ENCODE assay signal across 10 cellular contexts in genomic region chr6:6694368-6694780, GRCh38.
DNase-seq lines count a peak whose midpoint lies in the region; ATAC-seq and TF ChIP-seq lines count a peak whose summit lies in the region.
"Had no signal": no experiment of that assay in that cellular context is flagged by ENCODE, and none has a peak within 500 bp of the region (broad histone marks: within the 10 kb centered on the region; RNA-seq: fewer than 3 reads in every experiment).

No MANE protein-coding gene starts in this region.

- no peaks in the 10 kb centered on the region for H3F3A ChIP-seq in OCI-LY1 (ENCODE audit: insufficient read depth, low read length)

- no peak overlapping the region for H3K27ac Mint-ChIP-seq in glutamatergic neuron (ENCODE audit: unreplicated experiment)
- H3K27ac Mint-ChIP-seq: activated T-helper 2 cell treated with anti-CD3 and anti-CD28 coated beads, Interferon-gamma antibody, Interleukin-2, Interleukin-4, amounts not matched to agents 10 μg/mL and 5 μg/mL and 100 μg/mL, durations not matched to agents 14 hours and 24 hours and 36 hours had no signal

- H3K27me3 ChIP-seq in OCI-LY1 (ENCODE audit: insufficient read depth, low read length) (peaks cover 4% of the 10 kb centered on the region; the same call in 1 of the 2 replicates), skeletal muscle tissue (ENCODE audit: control insufficient read depth in 3 of 3, insufficient read depth in 3 of 3, low read length in 3 of 3) (no peaks in the 10 kb centered on the region), testis (no peaks in the 10 kb centered on the region)

- DNase-seq in glutamatergic neuron (no peak), testis (no peak)
- DNase-seq: NCI-H345, T-helper 9 cell had no signal

- H3K4me1 Mint-ChIP-seq in glutamatergic neuron (ENCODE audit: low read depth, unreplicated experiment) = peaks cover 15% of the 10 kb centered on the region

- H3K9me2 ChIP-seq in OCI-LY1 (ENCODE audit: low read depth, low read length) = no peaks in the 10 kb centered on the region

- H3K36me3 Mint-ChIP-seq in glutamatergic neuron (ENCODE audit: unreplicated experiment) = no peaks in the 10 kb centered on the region

- H2AFZ ChIP-seq in OCI-LY1 (ENCODE audit: low read length) = no peak overlapping the region

- WGBS in testis, 2 donors = 68 to 76% methylated on average over 5 to 6 of the region's 6 CpGs

- H3K4me1 ChIP-seq in OCI-LY1 (ENCODE audit: insufficient read depth, low read length, severe bottlenecking) (peaks cover under 1% of the 10 kb centered on the region), skeletal muscle tissue (ENCODE audit: control insufficient read depth in 3 of 3, insufficient read depth in 3 of 3, low read length in 3 of 3) (peaks cover 30 to 36% (median 34%) of the 10 kb centered on the region in 3 donors), testis (peaks cover 27% of the 10 kb centered on the region)

- peak overlapping the region; percentile 28 for H3K4me3 Mint-ChIP-seq in glutamatergic neuron (ENCODE audit: unreplicated experiment)

- H3K9me3 Mint-ChIP-seq in glutamatergic neuron (ENCODE audit: unreplicated experiment) = peaks cover 9% of the 10 kb centered on the region

- H3K27me3 Mint-ChIP-seq in glutamatergic neuron (ENCODE audit: unreplicated experiment) = no peaks in the 10 kb centered on the region

- no peak overlapping the region for H3K4me2 ChIP-seq in OCI-LY1 (ENCODE audit: low read length)

- H3K9me3 ChIP-seq in OCI-LY1 (ENCODE audit: low read length) = peaks cover 9% of the 10 kb centered on the region
- H3K9me3 ChIP-seq in skeletal muscle tissue (ENCODE audit: control insufficient read depth in 3 of 3, low read length in 3 of 3) = peaks cover 0 to 6% (median 1%) of the 10 kb centered on the region in 3 donors
- H3K9me3 ChIP-seq in testis = no peaks in the 10 kb centered on the region

- H3K36me3 ChIP-seq in OCI-LY1 (ENCODE audit: insufficient read depth, low read length) (no peaks in the 10 kb centered on the region; the same call in 1 of the 2 replicates), skeletal muscle tissue (ENCODE audit: control insufficient read depth in 3 of 3, insufficient read depth in 3 of 3, low read length in 3 of 3) (no peaks in the 10 kb centered on the region), testis (ENCODE audit: low read depth, missing control alignments) (no peaks in the 10 kb centered on the region)

- no peak for TF ChIP-seq POLR2A in testis (IDR thresholded peaks at IDR 0.05)

- H3K4me3 ChIP-seq in GM12875 (ENCODE audit: low read depth, low read length) (no peak overlapping the region), OCI-LY1 (ENCODE audit: low read depth, low read length, poor library complexity, severe bottlenecking) (no peak overlapping the region), skeletal muscle tissue (ENCODE audit: low read length in 3 of 3) (no peak overlapping the region), testis (no peak overlapping the region)

- ATAC-seq in HG02642 (IDR thresholded peaks at IDR 0.05; ENCODE audit: poor library complexity, unreplicated experiment) (no peak), GM21515 (IDR thresholded peaks at IDR 0.05; ENCODE audit: unreplicated experiment) (no peak)

- intact Hi-C loops in testis (cut with DNase I; ENCODE audit: low total_unique reads) = no loop called here

- H3K9ac ChIP-seq in OCI-LY1 (ENCODE audit: low read length) (no peak overlapping the region), skeletal muscle tissue (ENCODE audit: low read depth in 1 of 3, low read length in 3 of 3) (peak overlapping the region in 1 of 3 donors; percentile 16)

- H3K27ac ChIP-seq in OCI-LY1 (ENCODE audit: low read depth, low read length, poor library complexity, severe bottlenecking) (no peak overlapping the region), skeletal muscle tissue (ENCODE audit: low read depth, low read length) (peak overlapping the region; percentile 54), testis (no peak overlapping the region)

- no peaks in the 10 kb centered on the region for H3K79me2 ChIP-seq in OCI-LY1 (ENCODE audit: insufficient read depth, low read length)

- no peaks in the 10 kb centered on the region for H4K20me1 ChIP-seq in OCI-LY1 (ENCODE audit: insufficient read depth, low read length)

- TF ChIP-seq CTCF in GM12875 (IDR thresholded peaks at IDR 0.05; ENCODE audit: borderline replicate concordance, insufficient read depth, low read depth, low read length) = peak; percentile 32; the same call in 1 of the 2 replicates
- TF ChIP-seq CTCF in OCI-LY1 (IDR thresholded peaks at IDR 0.05; ENCODE audit: low read length) = peak; percentile 43; the same call in 1 of the 2 replicates
- peak; percentile 10 for TF ChIP-seq CTCF in glutamatergic neuron (IDR thresholded peaks at IDR 0.05; ENCODE audit: partially characterized antibody, unreplicated experiment)
- no peak for TF ChIP-seq CTCF in testis (IDR thresholded peaks at IDR 0.05)

Comparison
In these comparisons a context has a peak if more than half of its experiments do, and no peak if none do; other contexts are left out.
1. CTCF ChIP-seq: peak in GM12875 (single experiment), OCI-LY1 (single experiment) and glutamatergic neuron (single experiment); none in testis (0 of 3).